In the genomic region with DNA sequence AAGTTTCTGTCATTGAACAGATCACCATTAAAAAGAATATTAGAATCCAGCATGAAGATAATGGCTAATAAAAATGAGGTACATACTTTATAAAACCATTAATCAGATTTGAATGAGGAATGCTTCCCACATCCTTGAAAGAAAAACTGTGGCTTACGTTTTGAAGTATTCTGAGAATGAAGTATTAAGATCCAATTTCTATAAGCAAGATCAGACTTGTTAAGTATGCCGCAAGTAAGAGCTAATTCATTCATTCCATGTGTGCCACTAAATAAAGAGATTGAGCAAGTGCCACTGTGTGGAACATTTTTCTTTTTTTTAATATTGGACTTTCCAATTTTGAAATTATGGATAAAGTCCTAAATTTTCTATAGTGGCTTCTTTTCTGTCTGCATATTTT, we compare ENCODE assay signal across 1 cellular context.
TF ChIP-seq lines count a peak whose summit lies in the region.

No MANE protein-coding gene starts in this region.

TF ChIP-seq in K562, 482 proteins besides CTCF, POLR2A, EP300 and RAD21:
- TF ChIP-seq, protein P1, sequence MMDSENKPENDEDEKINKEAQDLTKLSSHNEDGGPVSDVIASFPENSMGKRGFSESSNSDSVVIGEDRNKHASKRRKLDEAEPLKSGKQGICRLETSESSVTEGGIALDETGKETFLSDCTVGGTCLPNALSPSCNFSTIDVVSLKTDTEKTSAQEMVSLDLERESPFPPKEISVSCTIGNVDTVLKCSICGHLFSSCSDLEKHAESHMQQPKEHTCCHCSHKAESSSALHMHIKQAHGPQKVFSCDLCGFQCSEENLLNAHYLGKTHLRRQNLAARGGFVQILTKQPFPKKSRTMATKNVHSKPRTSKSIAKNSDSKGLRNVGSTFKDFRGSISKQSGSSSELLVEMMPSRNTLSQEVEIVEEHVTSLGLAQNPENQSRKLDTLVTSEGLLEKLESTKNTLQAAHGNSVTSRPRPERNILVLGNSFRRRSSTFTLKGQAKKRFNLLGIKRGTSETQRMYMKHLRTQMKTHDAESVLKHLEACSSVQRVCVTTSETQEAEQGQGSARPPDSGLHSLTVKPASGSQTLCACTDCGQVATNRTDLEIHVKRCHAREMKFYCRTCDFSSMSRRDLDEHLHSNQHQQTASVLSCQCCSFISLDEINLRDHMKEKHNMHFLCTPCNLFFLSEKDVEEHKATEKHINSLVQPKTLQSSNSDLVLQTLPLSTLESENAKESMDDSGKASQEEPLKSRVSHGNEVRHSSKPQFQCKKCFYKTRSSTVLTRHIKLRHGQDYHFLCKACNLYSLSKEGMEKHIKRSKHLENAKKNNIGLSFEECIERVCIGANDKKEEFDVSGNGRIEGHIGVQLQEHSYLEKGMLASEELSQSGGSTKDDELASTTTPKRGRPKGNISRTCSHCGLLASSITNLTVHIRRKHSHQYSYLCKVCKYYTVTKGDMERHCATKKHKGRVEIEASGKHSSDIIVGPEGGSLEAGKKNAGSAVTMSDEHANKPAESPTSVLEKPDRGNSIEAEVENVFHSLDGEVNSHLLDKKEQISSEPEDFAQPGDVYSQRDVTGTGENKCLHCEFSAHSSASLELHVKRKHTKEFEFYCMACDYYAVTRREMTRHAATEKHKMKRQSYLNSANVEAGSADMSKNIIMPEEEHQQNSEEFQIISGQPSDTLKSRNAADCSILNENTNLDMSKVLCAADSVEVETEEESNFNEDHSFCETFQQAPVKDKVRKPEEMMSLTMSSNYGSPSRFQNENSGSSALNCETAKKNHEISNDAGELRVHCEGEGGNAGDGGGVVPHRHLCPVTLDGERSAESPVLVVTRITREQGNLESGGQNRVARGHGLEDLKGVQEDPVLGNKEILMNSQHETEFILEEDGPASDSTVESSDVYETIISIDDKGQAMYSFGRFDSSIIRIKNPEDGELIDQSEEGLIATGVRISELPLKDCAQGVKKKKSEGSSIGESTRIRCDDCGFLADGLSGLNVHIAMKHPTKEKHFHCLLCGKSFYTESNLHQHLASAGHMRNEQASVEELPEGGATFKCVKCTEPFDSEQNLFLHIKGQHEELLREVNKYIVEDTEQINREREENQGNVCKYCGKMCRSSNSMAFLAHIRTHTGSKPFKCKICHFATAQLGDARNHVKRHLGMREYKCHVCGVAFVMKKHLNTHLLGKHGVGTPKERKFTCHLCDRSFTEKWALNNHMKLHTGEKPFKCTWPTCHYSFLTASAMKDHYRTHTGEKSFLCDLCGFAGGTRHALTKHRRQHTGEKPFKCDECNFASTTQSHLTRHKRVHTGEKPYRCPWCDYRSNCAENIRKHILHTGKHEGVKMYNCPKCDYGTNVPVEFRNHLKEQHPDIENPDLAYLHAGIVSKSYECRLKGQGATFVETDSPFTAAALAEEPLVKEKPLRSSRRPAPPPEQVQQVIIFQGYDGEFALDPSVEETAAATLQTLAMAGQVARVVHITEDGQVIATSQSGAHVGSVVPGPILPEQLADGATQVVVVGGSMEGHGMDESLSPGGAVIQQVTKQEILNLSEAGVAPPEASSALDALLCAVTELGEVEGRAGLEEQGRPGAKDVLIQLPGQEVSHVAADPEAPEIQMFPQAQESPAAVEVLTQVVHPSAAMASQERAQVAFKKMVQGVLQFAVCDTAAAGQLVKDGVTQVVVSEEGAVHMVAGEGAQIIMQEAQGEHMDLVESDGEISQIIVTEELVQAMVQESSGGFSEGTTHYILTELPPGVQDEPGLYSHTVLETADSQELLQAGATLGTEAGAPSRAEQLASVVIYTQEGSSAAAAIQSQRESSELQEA (IDR thresholded peaks at IDR 0.05; ENCODE audit: low read depth), result no peak
- TF ChIP-seq ZNF586 (CRISPR knock-in tag; conservative IDR thresholded peaks at IDR 0.05) (no peak), MIER1 (IDR thresholded peaks at IDR 0.05; ENCODE audit: low read depth) (no peak), FOXM1 (IDR thresholded peaks at IDR 0.05; ENCODE audit: low read depth) (no peak), FOXM1 (CRISPR knock-in tag; IDR thresholded peaks at IDR 0.05; ENCODE audit: low read depth) (no peak), CBFB (CRISPR knock-in tag; IDR thresholded peaks at IDR 0.05) (no peak), HDGF (IDR thresholded peaks at IDR 0.05) (no peak), POLR2G (IDR thresholded peaks at IDR 0.05; ENCODE audit: low read depth, low read length) (no peak), ZBTB8A (IDR thresholded peaks at IDR 0.05; ENCODE audit: partially characterized antibody) (no peak)
- TF ChIP-seq, protein P2, sequence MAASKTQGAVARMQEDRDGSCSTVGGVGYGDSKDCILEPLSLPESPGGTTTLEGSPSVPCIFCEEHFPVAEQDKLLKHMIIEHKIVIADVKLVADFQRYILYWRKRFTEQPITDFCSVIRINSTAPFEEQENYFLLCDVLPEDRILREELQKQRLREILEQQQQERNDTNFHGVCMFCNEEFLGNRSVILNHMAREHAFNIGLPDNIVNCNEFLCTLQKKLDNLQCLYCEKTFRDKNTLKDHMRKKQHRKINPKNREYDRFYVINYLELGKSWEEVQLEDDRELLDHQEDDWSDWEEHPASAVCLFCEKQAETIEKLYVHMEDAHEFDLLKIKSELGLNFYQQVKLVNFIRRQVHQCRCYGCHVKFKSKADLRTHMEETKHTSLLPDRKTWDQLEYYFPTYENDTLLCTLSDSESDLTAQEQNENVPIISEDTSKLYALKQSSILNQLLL (CRISPR knock-in tag; IDR thresholded peaks at IDR 0.05; ENCODE audit: borderline replicate concordance), result no peak
- TF ChIP-seq, protein P3, sequence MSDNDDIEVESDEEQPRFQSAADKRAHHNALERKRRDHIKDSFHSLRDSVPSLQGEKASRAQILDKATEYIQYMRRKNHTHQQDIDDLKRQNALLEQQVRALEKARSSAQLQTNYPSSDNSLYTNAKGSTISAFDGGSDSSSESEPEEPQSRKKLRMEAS (CRISPR knock-in tag; IDR thresholded peaks at IDR 0.05), result no peak
- TF ChIP-seq, protein P4, sequence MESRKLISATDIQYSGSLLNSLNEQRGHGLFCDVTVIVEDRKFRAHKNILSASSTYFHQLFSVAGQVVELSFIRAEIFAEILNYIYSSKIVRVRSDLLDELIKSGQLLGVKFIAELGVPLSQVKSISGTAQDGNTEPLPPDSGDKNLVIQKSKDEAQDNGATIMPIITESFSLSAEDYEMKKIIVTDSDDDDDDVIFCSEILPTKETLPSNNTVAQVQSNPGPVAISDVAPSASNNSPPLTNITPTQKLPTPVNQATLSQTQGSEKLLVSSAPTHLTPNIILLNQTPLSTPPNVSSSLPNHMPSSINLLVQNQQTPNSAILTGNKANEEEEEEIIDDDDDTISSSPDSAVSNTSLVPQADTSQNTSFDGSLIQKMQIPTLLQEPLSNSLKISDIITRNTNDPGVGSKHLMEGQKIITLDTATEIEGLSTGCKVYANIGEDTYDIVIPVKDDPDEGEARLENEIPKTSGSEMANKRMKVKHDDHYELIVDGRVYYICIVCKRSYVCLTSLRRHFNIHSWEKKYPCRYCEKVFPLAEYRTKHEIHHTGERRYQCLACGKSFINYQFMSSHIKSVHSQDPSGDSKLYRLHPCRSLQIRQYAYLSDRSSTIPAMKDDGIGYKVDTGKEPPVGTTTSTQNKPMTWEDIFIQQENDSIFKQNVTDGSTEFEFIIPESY (CRISPR knock-in tag; IDR thresholded peaks at IDR 0.05), result no peak
